ENCODE assay signal across 23 cellular contexts in genomic region chr7:138934401-138934800, GRCh38. TPM values are rescaled to one million over a fixed set of nuclear protein-coding genes. Genes with fewer than 3 reads are reported as not detected.
DNase-seq lines count a peak whose midpoint lies in the region; ATAC-seq, FAIRE-seq and TF ChIP-seq lines count a peak whose summit lies in the region.
"Had no signal": no experiment of that assay in that cellular context is flagged by ENCODE, and none has a peak within 500 bp of the region (broad histone marks: within the 10 kb centered on the region; RNA-seq: fewer than 3 reads in every experiment).

No MANE protein-coding gene starts in this region.

- H3K27ac Mint-ChIP-seq in WTC11, result no peak overlapping the region
- H3K27ac Mint-ChIP-seq: activated naive CD4-positive, alpha-beta T cell treated with anti-CD3 and anti-CD28 coated beads for 36 hours; activated T-cell treated with anti-CD3 and anti-CD28 coated beads, Interleukin-2, amount 50 U/mL, for 72 hours; natural killer cell had no signal

- no peak overlapping the region for H2AFZ ChIP-seq in ACC112 (ENCODE audit: low read length, unreplicated experiment)
- peak overlapping the region; percentile 46 for H2AFZ ChIP-seq in mammary epithelial cell (ENCODE audit: low read depth, low read length)

- TF ChIP-seq CTCF in mammary epithelial cell (conservative IDR thresholded peaks at IDR 0.05 in 1 of 2, IDR thresholded peaks at IDR 0.05 in 1 of 2; ENCODE audit: extremely low read depth in 1 of 2, insufficient read depth in 1 of 2, low read depth in 1 of 2, low read length in 2 of 2), result no peak
- TF ChIP-seq CTCF in kidney (IDR thresholded peaks at IDR 0.05; ENCODE audit: borderline replicate concordance, extremely low read depth, insufficient read depth), result no peak
- TF ChIP-seq CTCF in WTC11 (IDR thresholded peaks at IDR 0.05), result no peak
- no peak for TF ChIP-seq CTCF in upper lobe of left lung (IDR thresholded peaks at IDR 0.05)

- H3K4me3 Mint-ChIP-seq in WTC11, result no peak overlapping the region
- H3K4me3 Mint-ChIP-seq: activated naive CD4-positive, alpha-beta T cell treated with anti-CD3 and anti-CD28 coated beads for 36 hours; activated T-cell treated with anti-CD3 and anti-CD28 coated beads, Interleukin-2, amount 50 U/mL, for 72 hours; central memory CD8-positive, alpha-beta T cell; natural killer cell had no signal

- POLR2A ChIA-PET in WTC11 (lab: Charles Lee), result no interaction called here

- H3K27ac ChIP-seq in ACC112 (ENCODE audit: low read depth, low read length) (peak overlapping the region; percentile 76), mammary epithelial cell (ENCODE audit: insufficient read depth, low read depth, low read length) (peak overlapping the region; percentile 86), kidney (ENCODE audit: low read depth in 2 of 2, low read length in 2 of 2) (peak overlapping the region; percentile 7 to 28), upper lobe of left lung (peak overlapping the region in 1 of 4 donors; percentile 40)
- H3K27ac ChIP-seq: right lobe of liver had no signal

- H3K79me2 ChIP-seq in ACC112 (ENCODE audit: control insufficient read depth, insufficient read depth, low read length, unreplicated experiment) (no peaks in the 10 kb centered on the region), mammary epithelial cell (ENCODE audit: insufficient read depth, low read length) (peaks cover 6% of the 10 kb centered on the region)

- in situ Hi-C loops in mammary epithelial cell (cut with MboI; ENCODE audit: low sequenced_read_pairs in 2 of 2), result no loop called here

- H3K9ac ChIP-seq in mammary epithelial cell (ENCODE audit: insufficient read depth, low read length) (no peak overlapping the region), kidney (ENCODE audit: low read length in 2 of 2) (no peak overlapping the region)

- TF ChIP-seq POLR2A in upper lobe of left lung (IDR thresholded peaks at IDR 0.05), result no peak

- peaks cover 27% of the 10 kb centered on the region for H3K4me1 Mint-ChIP-seq in WTC11
- H3K4me1 Mint-ChIP-seq: central memory CD8-positive, alpha-beta T cell; natural killer cell had no signal

- H3K4me3 ChIP-seq in ACC112 (ENCODE audit: low read depth, low read length), result no peak overlapping the region
- H3K4me3 ChIP-seq in mammary epithelial cell (replicated peaks in 1 of 3; ENCODE audit: insufficient read depth in 1 of 3, low read depth in 2 of 3, low read length in 3 of 3), result no peak overlapping the region
- H3K4me3 ChIP-seq in kidney (ENCODE audit: low read length in 2 of 2), result no peak overlapping the region
- no peak overlapping the region for H3K4me3 ChIP-seq in upper lobe of left lung
- H3K4me3 ChIP-seq: gastrocnemius medialis, right lobe of liver, uterus had no signal

- no peak for FAIRE-seq in kidney (lab: Jason Lieb, UNC)
- FAIRE-seq: TTC549 had no signal

- peak overlapping the region; percentile 67 for H3K4me2 ChIP-seq in mammary epithelial cell (ENCODE audit: insufficient read depth, low read depth, low read length)

- TF ChIP-seq EP300 in upper lobe of left lung (IDR thresholded peaks at IDR 0.05), result no peak

- CTCF ChIA-PET in mammary epithelial cell (lab: Charles Lee; ENCODE audit: low non-redundant PET) (no interaction called here), WTC11 (lab: Charles Lee) (no interaction called here)

- no peaks in the 10 kb centered on the region for H4K20me1 ChIP-seq in mammary epithelial cell (ENCODE audit: insufficient read depth, low read length)

- peak; percentile 43 for DNase-seq in LoVo (ENCODE audit: low spot score)
- DNase-seq in mammary epithelial cell, result no peak
- DNase-seq in kidney, result no peak
- DNase-seq in NCI-H128 (lab: John Stamatoyannopoulos, UW; ENCODE audit: unreplicated experiment), result no peak
- no peak for DNase-seq in WTC11 (ENCODE audit: low spot score)
- no peak for DNase-seq in upper lobe of left lung
- DNase-seq: activated naive CD4-positive, alpha-beta T cell treated with anti-CD3 and anti-CD28 coated beads for 36 hours; activated T-cell treated with anti-CD3 and anti-CD28 coated beads, Interleukin-2, amount 50 U/mL, for 72 hours; gastrocnemius medialis; GOT3; natural killer cell; NCI-H1436; NCI-H526; right lobe of liver; SHP77 treated with DMSO at 0.1 percent for 48 hours; substantia nigra; T-helper 1 cell; uterus had no signal

- H3K27me3 ChIP-seq in ACC112 (ENCODE audit: insufficient read depth, low read length) (no peaks in the 10 kb centered on the region), mammary epithelial cell (ENCODE audit: insufficient read depth, low read length) (no peaks in the 10 kb centered on the region), upper lobe of left lung (no peaks in the 10 kb centered on the region)
- H3K27me3 ChIP-seq: gastrocnemius medialis, right lobe of liver, uterus had no signal

- intact Hi-C loops in mammary epithelial cell (cut with micrococcal nuclease), result no loop called here
- intact Hi-C loops in kidney (cut with DNase I), result no loop called here

- no peaks in the 10 kb centered on the region for H3K9me3 Mint-ChIP-seq in WTC11
- H3K9me3 Mint-ChIP-seq: activated naive CD4-positive, alpha-beta T cell treated with anti-CD3 and anti-CD28 coated beads for 36 hours; activated T-cell treated with anti-CD3 and anti-CD28 coated beads, Interleukin-2, amount 50 U/mL, for 72 hours; central memory CD8-positive, alpha-beta T cell; natural killer cell had no signal

- H3K36me3 ChIP-seq in ACC112 (ENCODE audit: insufficient read depth, low read length), result no peaks in the 10 kb centered on the region
- no peaks in the 10 kb centered on the region for H3K36me3 ChIP-seq in mammary epithelial cell (ENCODE audit: insufficient read depth, low read length)
- H3K36me3 ChIP-seq in kidney (ENCODE audit: control insufficient read depth in 1 of 2, insufficient read depth in 2 of 2, low read length in 2 of 2), result no peaks in the 10 kb centered on the region
- H3K36me3 ChIP-seq in upper lobe of left lung, result no peaks in the 10 kb centered on the region
- H3K36me3 ChIP-seq: gastrocnemius medialis, right lobe of liver, uterus had no signal

- no peaks in the 10 kb centered on the region for H3K27me3 Mint-ChIP-seq in WTC11 (ENCODE audit: low read depth)

- 73% methylated on average over 8 of the region's 8 CpGs for WGBS in mammary epithelial cell (ENCODE audit: low coverage, missing lambda C conversion rate)
- WGBS in upper lobe of left lung, 2 donors, result 88 to 94% methylated on average over 8 of the region's 8 CpGs

- H3K9me3 ChIP-seq in mammary epithelial cell (replicated peaks; ENCODE audit: insufficient read depth, low read length) (no peaks in the 10 kb centered on the region), kidney (ENCODE audit: control insufficient read depth in 1 of 2, low read length in 2 of 2) (no peaks in the 10 kb centered on the region), upper lobe of left lung (no peaks in the 10 kb centered on the region)
- H3K9me3 ChIP-seq: gastrocnemius medialis, right lobe of liver, uterus had no signal

- no TSS peak for BruUV-seq in mammary epithelial cell (replicated peaks; lab: Mats Ljungman, UMichigan)

- dilution Hi-C loops in mammary epithelial cell (cut with HindIII; ENCODE audit: low sequenced_read_pairs), result no loop called here

- ATAC-seq in WTC11 (no peak), HG03159 (IDR thresholded peaks at IDR 0.05; ENCODE audit: unreplicated experiment) (no peak), upper lobe of left lung (ENCODE audit: low FRiP score in 2 of 2) (no peak)
- ATAC-seq: activated T-cell treated with anti-CD3 and anti-CD28 coated beads, Interleukin-2, amount 50 U/mL, for 72 hours; esophagus mucosa; gastrocnemius medialis; natural killer cell; right lobe of liver had no signal

- H3K4me1 ChIP-seq in ACC112 (ENCODE audit: control insufficient read depth, insufficient read depth, low read length, unreplicated experiment) (peaks cover 20% of the 10 kb centered on the region), mammary epithelial cell (ENCODE audit: insufficient read depth, low read length) (peaks cover 32% of the 10 kb centered on the region), kidney (ENCODE audit: control insufficient read depth in 1 of 2, insufficient read depth in 1 of 2, low read depth in 1 of 2, low read length in 2 of 2) (peaks cover 5 to 14% of the 10 kb centered on the region in 2 donors), upper lobe of left lung (peaks cover 0 to 8% (median 2%) of the 10 kb centered on the region in 4 donors)
- H3K4me1 ChIP-seq: right lobe of liver had no signal

- no peaks in the 10 kb centered on the region for H3K36me3 Mint-ChIP-seq in WTC11
- H3K36me3 Mint-ChIP-seq: natural killer cell had no signal

TF ChIP-seq in WTC11, 78 proteins besides CTCF, POLR2A, EP300 and RAD21 (continues in another document):
- TF ChIP-seq USF1 (CRISPR knock-in tag; IDR thresholded peaks at IDR 0.05) (no peak), NR1H2 (CRISPR knock-in tag; IDR thresholded peaks at IDR 0.05) (no peak), ZNF423 (CRISPR knock-in tag; IDR thresholded peaks at IDR 0.05) (no peak)

RNA-seq across cellular contexts. Expression of gene KIAA1549, which starts 46.8 kb away (rescaled TPM):
- total RNA-seq in mammary epithelial cell (1 to 10 TPM; 3.8 to 7.7 TPM), kidney (10.1 TPM), WTC11 (2021) (16.3 to 18.7 TPM (median 17.2 TPM) in 3 replicates), upper lobe of left lung (10 to 100 TPM in 1 of 6 donors, 1 to 10 TPM in 5; 4.1 to 10.2 (median 5.3) TPM)
- polyA plus RNA-seq in mammary epithelial cell (2.4 TPM), kidney (ENCODE audit: insufficient read depth, low read depth, low replicate concordance) (1.8 TPM)
- 11.8 TPM for polyA minus RNA-seq in mammary epithelial cell
